ENCODE assay signal across 1 cellular context in the genomic region with DNA sequence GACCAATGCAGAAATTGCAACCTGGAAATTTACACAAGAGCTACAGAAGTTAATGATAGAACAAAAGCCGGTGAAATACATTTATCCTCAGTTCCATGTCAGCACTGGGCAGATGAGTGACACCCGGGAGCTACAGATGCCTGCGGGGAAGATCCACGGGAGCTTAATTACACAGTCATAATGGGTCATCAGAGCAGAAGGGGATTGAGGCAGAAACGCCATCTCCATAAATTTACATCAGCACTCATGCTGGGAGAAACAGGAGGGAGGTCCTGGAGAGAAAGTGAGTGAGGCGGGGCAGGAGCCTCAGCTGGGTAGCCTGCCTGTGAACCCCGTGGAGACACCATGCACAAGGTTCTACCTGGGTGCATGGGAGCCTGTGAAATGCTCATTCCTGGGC.
TF ChIP-seq lines count a peak whose summit lies in the region.

No MANE protein-coding gene starts in this region.

TF ChIP-seq in GM23338, 12 proteins besides CTCF, POLR2A, EP300 and RAD21 (continued from another document):
- TF ChIP-seq, protein P1, sequence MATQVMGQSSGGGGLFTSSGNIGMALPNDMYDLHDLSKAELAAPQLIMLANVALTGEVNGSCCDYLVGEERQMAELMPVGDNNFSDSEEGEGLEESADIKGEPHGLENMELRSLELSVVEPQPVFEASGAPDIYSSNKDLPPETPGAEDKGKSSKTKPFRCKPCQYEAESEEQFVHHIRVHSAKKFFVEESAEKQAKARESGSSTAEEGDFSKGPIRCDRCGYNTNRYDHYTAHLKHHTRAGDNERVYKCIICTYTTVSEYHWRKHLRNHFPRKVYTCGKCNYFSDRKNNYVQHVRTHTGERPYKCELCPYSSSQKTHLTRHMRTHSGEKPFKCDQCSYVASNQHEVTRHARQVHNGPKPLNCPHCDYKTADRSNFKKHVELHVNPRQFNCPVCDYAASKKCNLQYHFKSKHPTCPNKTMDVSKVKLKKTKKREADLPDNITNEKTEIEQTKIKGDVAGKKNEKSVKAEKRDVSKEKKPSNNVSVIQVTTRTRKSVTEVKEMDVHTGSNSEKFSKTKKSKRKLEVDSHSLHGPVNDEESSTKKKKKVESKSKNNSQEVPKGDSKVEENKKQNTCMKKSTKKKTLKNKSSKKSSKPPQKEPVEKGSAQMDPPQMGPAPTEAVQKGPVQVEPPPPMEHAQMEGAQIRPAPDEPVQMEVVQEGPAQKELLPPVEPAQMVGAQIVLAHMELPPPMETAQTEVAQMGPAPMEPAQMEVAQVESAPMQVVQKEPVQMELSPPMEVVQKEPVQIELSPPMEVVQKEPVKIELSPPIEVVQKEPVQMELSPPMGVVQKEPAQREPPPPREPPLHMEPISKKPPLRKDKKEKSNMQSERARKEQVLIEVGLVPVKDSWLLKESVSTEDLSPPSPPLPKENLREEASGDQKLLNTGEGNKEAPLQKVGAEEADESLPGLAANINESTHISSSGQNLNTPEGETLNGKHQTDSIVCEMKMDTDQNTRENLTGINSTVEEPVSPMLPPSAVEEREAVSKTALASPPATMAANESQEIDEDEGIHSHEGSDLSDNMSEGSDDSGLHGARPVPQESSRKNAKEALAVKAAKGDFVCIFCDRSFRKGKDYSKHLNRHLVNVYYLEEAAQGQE (IDR thresholded peaks at IDR 0.05; ENCODE audit: unreplicated experiment), result no peak
- TF ChIP-seq POLR2AphosphoS5 (IDR thresholded peaks at IDR 0.05; ENCODE audit: low read depth), result no peak
- TF ChIP-seq ZNF331 (CRISPR knock-in tag; IDR thresholded peaks at IDR 0.05; ENCODE audit: low read depth), result no peak
